Comparison of ENCODE assay signal across 13 cellular contexts in the genomic region with DNA sequence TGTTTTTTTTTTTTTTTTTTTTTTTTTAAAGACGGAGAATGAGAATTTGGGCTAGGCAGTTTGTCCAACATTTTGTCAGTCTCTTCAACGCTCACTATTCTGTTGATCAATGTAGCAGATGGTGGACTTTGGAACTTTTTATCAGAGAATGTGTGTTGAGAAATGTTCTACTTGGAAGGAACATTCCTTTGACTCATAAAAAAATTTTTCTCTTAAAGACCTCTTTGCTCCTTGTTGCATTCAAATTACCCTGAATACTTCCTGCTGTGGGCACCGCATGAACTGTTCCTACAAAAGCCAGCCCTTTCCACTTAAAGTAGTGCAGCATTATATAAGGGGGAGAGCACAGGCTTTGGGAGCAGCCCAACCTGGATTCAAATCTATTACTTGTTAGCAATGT.
DNase-seq lines count a peak whose midpoint lies in the region; ATAC-seq and TF ChIP-seq lines count a peak whose summit lies in the region.
"Had no signal": no experiment of that assay in that cellular context is flagged by ENCODE, and none has a peak within 500 bp of the region (broad histone marks: within the 10 kb centered on the region; RNA-seq: fewer than 3 reads in every experiment).

No MANE protein-coding gene starts in this region.

- H3K9ac ChIP-seq in colonic mucosa (ENCODE audit: low read depth in 2 of 2, low read length in 2 of 2) = peak overlapping the region in 1 of 2 donors; percentile 16

- H3K4me1 ChIP-seq in HEK293 (ENCODE audit: control insufficient read depth, insufficient read depth, low read length) = peaks cover 9% of the 10 kb centered on the region; the same call in 1 of the 2 replicates
- peaks cover 5% of the 10 kb centered on the region for H3K4me1 ChIP-seq in colonic mucosa
- peaks cover 9 to 84% of the 10 kb centered on the region in 2 donors for H3K4me1 ChIP-seq in left lung
- H3K4me1 ChIP-seq in stomach = peaks cover 24 to 56% (median 37%) of the 10 kb centered on the region in 4 donors
- H3K4me1 ChIP-seq in aorta (ENCODE audit: control insufficient read depth in 1 of 2, insufficient read depth in 2 of 2, low read length in 2 of 2) = peaks cover 0 to 5% of the 10 kb centered on the region in 2 donors
- H3K4me1 ChIP-seq: psoas muscle had no signal

- ATAC-seq in left lung (peak; percentile 82), aorta (ENCODE audit: low FRiP score) (no peak)

- no peaks in the 10 kb centered on the region for H3K27me3 ChIP-seq in colonic mucosa
- H3K27me3 ChIP-seq in left lung = no peaks in the 10 kb centered on the region
- H3K27me3 ChIP-seq in stomach = no peaks in the 10 kb centered on the region
- H3K27me3 ChIP-seq in aorta (ENCODE audit: control insufficient read depth in 1 of 2, insufficient read depth in 2 of 2, low read length in 1 of 2) = no peaks in the 10 kb centered on the region

- CTCF ChIA-PET in HEK293 (lab: Yijun Ruan, JAX) = no interaction called here

- DNase-seq in colonic mucosa = no peak
- no peak for DNase-seq in left lung
- DNase-seq in stomach = peak; percentile 37
- DNase-seq in OCI-M2 (lab: John Stamatoyannopoulos, UW; ENCODE audit: unreplicated experiment) = no peak
- no peak for DNase-seq in epidermal melanocyte (ENCODE audit: insufficient read length, low spot score)
- no peak for DNase-seq in aorta
- no peak for DNase-seq in AG08396 (ENCODE audit: low spot score)
- DNase-seq: activated naive CD8-positive, alpha-beta T cell treated with anti-CD3 and anti-CD28 coated beads, Interleukin-2, amount 10 ng/mL, durations not matched to agents 7 days and 5 days; hippocampal formation; midbrain; psoas muscle had no signal

- H3K27ac ChIP-seq in HEK293 (ENCODE audit: extremely low read depth, low read depth, low read length) (no peak overlapping the region), colonic mucosa (peak overlapping the region; percentile 54), left lung (peak overlapping the region; percentile 55 to 60), stomach (peak overlapping the region; percentile 74 to 84 (median 81)), aorta (ENCODE audit: low read depth in 1 of 2, low read length in 2 of 2) (no peak overlapping the region)
- H3K27ac ChIP-seq: psoas muscle, RWPE1 had no signal

- H3K4me3 ChIP-seq in HEK293 (ENCODE audit: low read depth, low read length) (no peak overlapping the region), colonic mucosa (no peak overlapping the region), left lung (no peak overlapping the region), stomach (no peak overlapping the region), aorta (ENCODE audit: low read length in 2 of 2) (no peak overlapping the region)
- H3K4me3 ChIP-seq: psoas muscle had no signal

- TF ChIP-seq CTCF in HEK293 (tag by site-specific recombination; IDR thresholded peaks at IDR 0.05) (no peak), colonic mucosa (IDR thresholded peaks at IDR 0.05) (no peak), left lung (IDR thresholded peaks at IDR 0.05) (no peak), stomach (IDR thresholded peaks at IDR 0.05) (no peak)

- intact Hi-C loops in colonic mucosa (cut with DNase I) = no loop called here
- intact Hi-C loops in left lung (cut with DNase I) = no loop called here
- intact Hi-C loops in stomach (cut with DNase I; ENCODE audit: low total_unique reads) = no loop called here
- intact Hi-C loops in aorta (cut with DNase I) = no loop called here

- no peak for TF ChIP-seq POLR2A in stomach (IDR thresholded peaks at IDR 0.05)

- H3K9me3 ChIP-seq in HEK293 (ENCODE audit: control insufficient read depth, insufficient read depth, low read depth, low read length) (no peaks in the 10 kb centered on the region), colonic mucosa (no peaks in the 10 kb centered on the region), left lung (no peaks in the 10 kb centered on the region), stomach (no peaks in the 10 kb centered on the region), aorta (ENCODE audit: control insufficient read depth, low read length) (no peaks in the 10 kb centered on the region)
- H3K9me3 ChIP-seq: psoas muscle had no signal

- H3K36me3 ChIP-seq in HEK293 (ENCODE audit: control insufficient read depth in 2 of 2, insufficient read depth in 1 of 2, low read length in 2 of 2) (no peaks in the 10 kb centered on the region; a peak in 1 of 3 replicates), colonic mucosa (no peaks in the 10 kb centered on the region), left lung (peaks cover 0 to 5% of the 10 kb centered on the region in 2 donors), stomach (peaks cover 0 to 6% (median 0%) of the 10 kb centered on the region in 4 donors), aorta (ENCODE audit: control insufficient read depth in 1 of 2, insufficient read depth in 2 of 2, low read length in 1 of 2) (no peaks in the 10 kb centered on the region)

- POLR2A ChIA-PET in HEK293 (lab: Yijun Ruan, JAX) = no interaction called here

- no peak for TF ChIP-seq EP300 in stomach (IDR thresholded peaks at IDR 0.05)

- 28 to 49% (median 39%) methylated on average over 3 of the region's 3 CpGs for WGBS in stomach, 5 donors
- WGBS in aorta, 2 donors = 6 to 11% methylated on average over 3 of the region's 3 CpGs

TF ChIP-seq in HEK293, 187 proteins besides CTCF, POLR2A, EP300 and RAD21:
- TF ChIP-seq TRIM28 (IDR thresholded peaks at IDR 0.05; ENCODE audit: borderline replicate concordance, low read length) (no peak), ZNF473 (tag by site-specific recombination; IDR thresholded peaks at IDR 0.05) (no peak), ZNF426 (tag by site-specific recombination; IDR thresholded peaks at IDR 0.05) (no peak), ZNF175 (tag by site-specific recombination; IDR thresholded peaks at IDR 0.05) (no peak), ZNF37A (tag by site-specific recombination; IDR thresholded peaks at IDR 0.05) (no peak), ZNF341 (tag by site-specific recombination; IDR thresholded peaks at IDR 0.05; ENCODE audit: low read depth) (0 out of 2 replicates have a peak, but pooled peaks have one; percentile 17), ZNF16 (tag by site-specific recombination; IDR thresholded peaks at IDR 0.05; ENCODE audit: low read depth) (no peak)

Comparison
In these comparisons a context has a peak if more than half of its experiments do, and no peak if none do; other contexts are left out.
1. H3K27ac ChIP-seq: peak in colonic mucosa (single experiment), left lung (2 of 2) and stomach (5 of 5); none in HEK293 (single experiment) and aorta (0 of 2).